8 cellular contexts compared by ENCODE assay signal in genomic region chr12:27244680-27245005, GRCh38. TPM values are rescaled to one million over a fixed set of nuclear protein-coding genes. Genes with fewer than 3 reads are reported as not detected.
DNase-seq lines count a peak whose midpoint lies in the region; ATAC-seq and TF ChIP-seq lines count a peak whose summit lies in the region.

No MANE protein-coding gene starts in this region.

- peak overlapping the region; percentile 96 for H3K4me3 Mint-ChIP-seq in activated CD4-positive, alpha-beta T cell treated with anti-CD3 and anti-CD28 coated beads, Interleukin-2, amount 10 ng/mL, durations not matched to agents 24 days and 14 days
- H3K4me3 Mint-ChIP-seq in T-helper 2 cell treated with Interferon-gamma antibody and Interleukin-4, amounts not matched to agents 5 μg/mL and 100 μg/mL, for 36 hours: peak overlapping the region; percentile 99

- no peaks in the 10 kb centered on the region for H3K9me3 ChIP-seq in skeletal muscle tissue (ENCODE audit: control insufficient read depth in 3 of 3, low read length in 3 of 3)

- peaks cover 16% of the 10 kb centered on the region for H3K4me1 ChIP-seq in foreskin keratinocyte
- peaks cover 0 to 12% (median 5%) of the 10 kb centered on the region in 3 donors for H3K4me1 ChIP-seq in skeletal muscle tissue (ENCODE audit: control insufficient read depth in 3 of 3, insufficient read depth in 3 of 3, low read length in 3 of 3)

- DNase-seq in activated CD4-positive, alpha-beta T cell treated with anti-CD3 and anti-CD28 coated beads, Interleukin-2, amount 10 ng/mL, durations not matched to agents 24 days and 14 days: no peak
- no peak for DNase-seq in activated CD4-positive, alpha-beta T cell treated with anti-CD3 and anti-CD28 coated beads, Interleukin-2, amount 50 U/mL, for 48 hours
- no peak for DNase-seq in T-helper 2 cell treated with Interferon-gamma antibody and Interleukin-4, amounts not matched to agents 5 μg/mL and 100 μg/mL, for 36 hours (ENCODE audit: low spot score)
- DNase-seq in foreskin keratinocyte (peak in 1 of 2 donors; percentile 25), activated gamma-delta T cell treated with Interleukin-2 at 50 U/mL for 16 hours (no peak), NCI-H446 (lab: John Stamatoyannopoulos, UW) (no peak), AG08396 (ENCODE audit: low spot score) (no peak)

- peak; percentile 14 for ATAC-seq in foreskin keratinocyte

- no peaks in the 10 kb centered on the region for H3K27me3 ChIP-seq in foreskin keratinocyte
- no peaks in the 10 kb centered on the region for H3K27me3 ChIP-seq in skeletal muscle tissue (ENCODE audit: control insufficient read depth in 3 of 3, insufficient read depth in 3 of 3, low read length in 3 of 3)

- H3K4me3 ChIP-seq in skeletal muscle tissue (ENCODE audit: low read length in 3 of 3): peak overlapping the region; percentile 78 to 89 (median 87)

- H3K27ac Mint-ChIP-seq in activated CD4-positive, alpha-beta T cell treated with anti-CD3 and anti-CD28 coated beads, Interleukin-2, amount 10 ng/mL, durations not matched to agents 24 days and 14 days: peak overlapping the region; percentile 98
- H3K27ac Mint-ChIP-seq in T-helper 2 cell treated with Interferon-gamma antibody and Interleukin-4, amounts not matched to agents 5 μg/mL and 100 μg/mL, for 36 hours: peak overlapping the region; percentile 95

- no peaks in the 10 kb centered on the region for H3K36me3 ChIP-seq in skeletal muscle tissue (ENCODE audit: control insufficient read depth in 3 of 3, insufficient read depth in 3 of 3, low read length in 3 of 3)

- intact Hi-C loops in activated CD4-positive, alpha-beta T cell treated with anti-CD3 and anti-CD28 coated beads, Interleukin-2, amount 10 ng/mL, durations not matched to agents 24 days and 14 days (cut with micrococcal nuclease): loop anchor here (1.0 to 5.0 kb wide), 8 partner anchors 24 to 412 kb away; partner anchors contain the start of genes FGFR1OP2, ITPR2 and TM7SF3

- no peaks in the 10 kb centered on the region for H3K9me3 Mint-ChIP-seq in activated CD4-positive, alpha-beta T cell treated with anti-CD3 and anti-CD28 coated beads, Interleukin-2, amount 10 ng/mL, durations not matched to agents 24 days and 14 days
- peaks cover 10% of the 10 kb centered on the region for H3K9me3 Mint-ChIP-seq in T-helper 2 cell treated with Interferon-gamma antibody and Interleukin-4, amounts not matched to agents 5 μg/mL and 100 μg/mL, for 36 hours

- no peak for TF ChIP-seq CTCF in foreskin keratinocyte (conservative IDR thresholded peaks at IDR 0.05)

- peaks cover 5% of the 10 kb centered on the region for H3K36me3 Mint-ChIP-seq in activated CD4-positive, alpha-beta T cell treated with anti-CD3 and anti-CD28 coated beads, Interleukin-2, amount 10 ng/mL, durations not matched to agents 24 days and 14 days (ENCODE audit: low read depth)
- H3K36me3 Mint-ChIP-seq in T-helper 2 cell treated with Interferon-gamma antibody and Interleukin-4, amounts not matched to agents 5 μg/mL and 100 μg/mL, for 36 hours (ENCODE audit: low read depth): peaks cover 14% of the 10 kb centered on the region

- peak overlapping the region; percentile 85 to 87 (median 86) for H3K9ac ChIP-seq in skeletal muscle tissue (ENCODE audit: low read depth in 1 of 3, low read length in 3 of 3)

- no peaks in the 10 kb centered on the region for H3K27me3 Mint-ChIP-seq in activated CD4-positive, alpha-beta T cell treated with anti-CD3 and anti-CD28 coated beads, Interleukin-2, amount 10 ng/mL, durations not matched to agents 24 days and 14 days
- no peaks in the 10 kb centered on the region for H3K27me3 Mint-ChIP-seq in T-helper 2 cell treated with Interferon-gamma antibody and Interleukin-4, amounts not matched to agents 5 μg/mL and 100 μg/mL, for 36 hours (ENCODE audit: low read depth)

- H3K27ac ChIP-seq in foreskin keratinocyte: peak overlapping the region; percentile 67
- H3K27ac ChIP-seq in skeletal muscle tissue (ENCODE audit: low read depth, low read length): peak overlapping the region; percentile 78

- H3K4me1 Mint-ChIP-seq in activated CD4-positive, alpha-beta T cell treated with anti-CD3 and anti-CD28 coated beads, Interleukin-2, amount 10 ng/mL, durations not matched to agents 24 days and 14 days: peaks cover 28% of the 10 kb centered on the region
- H3K4me1 Mint-ChIP-seq in T-helper 2 cell treated with Interferon-gamma antibody and Interleukin-4, amounts not matched to agents 5 μg/mL and 100 μg/mL, for 36 hours (ENCODE audit: low read depth): peaks cover 34% of the 10 kb centered on the region

RNA-seq across cellular contexts. Expression of gene STK38L, which starts 0.6 kb away (rescaled TPM):
- 22.8 and 23.0 TPM in 2 replicates for total RNA-seq in activated CD4-positive, alpha-beta T cell treated with anti-CD3 and anti-CD28 coated beads, Interleukin-2, amount 10 ng/mL, durations not matched to agents 24 days and 14 days
- 14.8 and 15.0 TPM in 2 replicates for total RNA-seq in foreskin keratinocyte
- 3.3 and 3.8 TPM in 2 replicates for polyA plus RNA-seq in foreskin keratinocyte
- total RNA-seq in skeletal muscle tissue: 17.2 TPM
